8 cellular contexts compared by ENCODE assay signal in the genomic region with DNA sequence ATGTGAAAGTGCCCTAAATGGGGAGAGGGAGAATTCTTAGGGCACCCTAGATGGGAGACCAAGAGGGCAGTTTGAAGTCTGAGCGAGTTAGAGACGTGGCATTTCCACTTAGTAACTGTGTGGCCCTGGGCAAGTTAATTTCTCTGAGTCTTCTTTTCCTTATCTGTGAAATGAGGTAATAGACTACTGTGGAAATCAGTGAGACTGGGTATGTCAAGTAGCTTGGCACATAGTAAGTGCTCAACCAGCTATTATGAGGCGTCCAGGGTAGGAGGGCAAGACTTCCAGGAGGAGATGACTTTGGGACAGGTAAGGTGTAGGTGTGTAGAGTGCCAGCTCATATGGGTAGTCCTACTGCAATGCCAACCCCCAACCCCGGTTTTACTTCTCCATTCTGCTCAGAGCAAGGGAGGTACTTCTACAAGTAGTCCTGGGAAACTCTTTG. TPM values are rescaled to one million over a fixed set of nuclear protein-coding genes. Genes with fewer than 3 reads are reported as not detected.
DNase-seq lines count a peak whose midpoint lies in the region; ATAC-seq and TF ChIP-seq lines count a peak whose summit lies in the region.

No MANE protein-coding gene starts in this region.

- CTCF ChIA-PET in CD8-positive, alpha-beta T cell (lab: Charles Lee), result interaction anchor here (1.2 kb wide), 1 partner anchor 13 kb away, joined by 3 read pairs; no protein-coding TSS in a partner anchor

- H3K27me3 Mint-ChIP-seq in CD8-positive, alpha-beta T cell (ENCODE audit: low read depth), result no peaks in the 10 kb centered on the region

- H3K4me3 ChIP-seq in CD8-positive, alpha-beta T cell (ENCODE audit: low read depth, low read length), result peak overlapping the region; percentile 85
- H3K4me3 ChIP-seq in HUES48 (ENCODE audit: low read depth, low read length), result peak overlapping the region; percentile 94
- peak overlapping the region; percentile 77 for H3K4me3 ChIP-seq in iPS-20b (ENCODE audit: low read length)

- peaks cover 14% of the 10 kb centered on the region for H3K36me3 Mint-ChIP-seq in CD8-positive, alpha-beta T cell
- H3K36me3 Mint-ChIP-seq in activated naive CD4-positive, alpha-beta T cell treated with anti-CD3 and anti-CD28 coated beads, Interleukin-2, amount 50 U/mL, for 72 hours, result peaks cover 28 to 41% of the 10 kb centered on the region in 2 donors

- peak overlapping the region; percentile 64 for H3K27ac ChIP-seq in CD8-positive, alpha-beta T cell (ENCODE audit: low read depth, low read length)
- H3K27ac ChIP-seq in HUES48 (ENCODE audit: low read depth, low read length) (no peak overlapping the region), iPS-20b (ENCODE audit: low read length) (no peak overlapping the region)

- H3K4me3 Mint-ChIP-seq in CD8-positive, alpha-beta T cell, result peak overlapping the region; percentile 90

- H3K9ac ChIP-seq in HUES48 (ENCODE audit: low read depth, low read length) (0 out of 2 replicates have a peak overlapping the region, but pooled peaks have one; percentile 61), iPS-20b (ENCODE audit: low read depth, low read length) (peak overlapping the region; percentile 45; the same call in 1 of the 2 replicates)

- no peaks in the 10 kb centered on the region for H3K9me3 ChIP-seq in CD8-positive, alpha-beta T cell (ENCODE audit: low read length)
- H3K9me3 ChIP-seq in HUES48 (ENCODE audit: control insufficient read depth, insufficient read depth, low read length), result no peaks in the 10 kb centered on the region
- H3K9me3 ChIP-seq in iPS-20b (ENCODE audit: insufficient read depth, low read depth, low read length), result no peaks in the 10 kb centered on the region

- DNase-seq in CD8-positive, alpha-beta T cell, result no peak
- DNase-seq in GM20000 (ENCODE audit: low spot score), result peak; percentile 68
- DNase-seq in activated naive CD4-positive, alpha-beta T cell treated with anti-CD3 and anti-CD28 coated beads, Interleukin-2, amount 50 U/mL, for 72 hours (ENCODE audit: low spot score in 2 of 2), result peak in 1 of 2 donors; percentile 21
- DNase-seq in stimulated activated naive CD4-positive, alpha-beta T cell treated with Interleukin-2 at 50 U/mL for 16 hours (lab: John Stamatoyannopoulos, UW), result peak; percentile 6
- no peak for DNase-seq in SHP77 (lab: John Stamatoyannopoulos, UW)
- no peak for DNase-seq in DMS153 treated with DMSO at 0.1 percent for 48 hours (lab: John Stamatoyannopoulos, UW; ENCODE audit: unreplicated experiment)

- peaks cover 44% of the 10 kb centered on the region for H3K4me1 Mint-ChIP-seq in CD8-positive, alpha-beta T cell (ENCODE audit: low read depth)

- peaks cover 20% of the 10 kb centered on the region for H3K4me1 ChIP-seq in CD8-positive, alpha-beta T cell (ENCODE audit: insufficient read depth, low read length)
- no peaks in the 10 kb centered on the region; the same call in 1 of the 2 replicates for H3K4me1 ChIP-seq in HUES48 (ENCODE audit: control insufficient read depth, insufficient read depth, low read length)
- no peaks in the 10 kb centered on the region for H3K4me1 ChIP-seq in iPS-20b (ENCODE audit: insufficient read depth, low read length)

- H3K9me3 Mint-ChIP-seq in CD8-positive, alpha-beta T cell, result no peaks in the 10 kb centered on the region
- H3K9me3 Mint-ChIP-seq in activated naive CD4-positive, alpha-beta T cell treated with anti-CD3 and anti-CD28 coated beads, Interleukin-2, amount 50 U/mL, for 72 hours, result peaks cover 0 to 14% of the 10 kb centered on the region in 2 donors

- H3K27me3 ChIP-seq in CD8-positive, alpha-beta T cell (ENCODE audit: insufficient read depth, low read length), result no peaks in the 10 kb centered on the region
- H3K27me3 ChIP-seq in HUES48 (ENCODE audit: control insufficient read depth, insufficient read depth, low read length) (no peaks in the 10 kb centered on the region), iPS-20b (ENCODE audit: insufficient read depth, low read length) (0 out of 2 replicates have a peak, but pooled peaks cover 2% of the 10 kb centered on the region)

- no peaks in the 10 kb centered on the region for H3K36me3 ChIP-seq in CD8-positive, alpha-beta T cell (ENCODE audit: insufficient read depth, low read length)
- H3K36me3 ChIP-seq in HUES48 (ENCODE audit: control insufficient read depth, insufficient read depth, low read length) (no peaks in the 10 kb centered on the region), iPS-20b (ENCODE audit: insufficient read depth, low read depth, low read length) (0 out of 2 replicates have a peak, but pooled peaks cover 6% of the 10 kb centered on the region)

- peak overlapping the region; percentile 93 for H3K27ac Mint-ChIP-seq in CD8-positive, alpha-beta T cell
- H3K27ac Mint-ChIP-seq in activated naive CD4-positive, alpha-beta T cell treated with anti-CD3 and anti-CD28 coated beads, Interleukin-2, amount 50 U/mL, for 72 hours, result peak overlapping the region; percentile 91 to 97

- TF ChIP-seq CTCF in CD8-positive, alpha-beta T cell (IDR thresholded peaks at IDR 0.05), result no peak
- TF ChIP-seq CTCF in GM20000 (IDR thresholded peaks at IDR 0.05; ENCODE audit: extremely low read depth, missing control alignments), result no peak

- intact Hi-C loops in CD8-positive, alpha-beta T cell (cut with DNase I, micrococcal nuclease), result loop anchor here in 1 of 2 experiments (5.0 kb wide), 2 partner anchors 171 to 204 kb away; partner anchors contain the start of gene TM9SF4

- POLR2A ChIA-PET in CD8-positive, alpha-beta T cell (lab: Charles Lee), result interaction anchor here (0.9 kb wide), 1 partner anchor 11 kb away, joined by 3 read pairs; no protein-coding TSS in a partner anchor

- ATAC-seq in CD8-positive, alpha-beta T cell, result peak; percentile 27
- ATAC-seq in activated naive CD4-positive, alpha-beta T cell treated with anti-CD3 and anti-CD28 coated beads, Interleukin-2, amount 50 U/mL, for 72 hours, result peak; percentile 34 to 53

RNA-seq across cellular contexts. Expression of gene KIF3B, which starts 0.8 kb away (rescaled TPM):
- total RNA-seq in CD8-positive, alpha-beta T cell, result 1 to 10 TPM; 7.1 to 8.1 TPM
- 10 to 100 TPM; 21.9 to 37.8 TPM for total RNA-seq in activated naive CD4-positive, alpha-beta T cell treated with anti-CD3 and anti-CD28 coated beads, Interleukin-2, amount 50 U/mL, for 72 hours

Comparison
In these comparisons a context has a peak if more than half of its experiments do, and no peak if none do; other contexts are left out.
1. DNase-seq: peak in GM20000 (single experiment) and stimulated activated naive CD4-positive, alpha-beta T cell treated with Interleukin-2 at 50 U/mL for 16 hours (single experiment); none in CD8-positive, alpha-beta T cell (0 of 7), SHP77 (0 of 2) and DMS153 treated with DMSO at 0.1 percent for 48 hours (single experiment).
2. Peak in every context shown above with its lines, with median percentiles within 50 percentile points of each other: H3K4me3 ChIP-seq.